ENCODE assay signal across 8 cellular contexts in genomic region chr19:17405250-17406038, GRCh38. TPM values are rescaled to one million over a fixed set of nuclear protein-coding genes. Genes with fewer than 3 reads are reported as not detected.
A peak's percentile ranks its signal among the peaks of the same experiment; 100 is the strongest.
DNase-seq lines count a peak whose midpoint lies in the region; ATAC-seq and TF ChIP-seq lines count a peak whose summit lies in the region.

TSS of gene BST2 (minus strand) at chr19:17405630. CDS start at chr19:17405575, 55 bp downstream.

- no peaks in the 10 kb centered on the region for H4K20me1 ChIP-seq in PC-9 (ENCODE audit: insufficient read depth)

- peak; percentile 57 for DNase-seq in activated CD4-positive, alpha-beta T cell treated with anti-CD3 and anti-CD28 coated beads for 1 hour
- no peak for DNase-seq in activated CD4-positive, alpha-beta T cell treated with anti-CD3 and anti-CD28 coated beads, Interleukin-2, amount 50 U/mL, for 1 hour
- DNase-seq in PC-9 = peak; percentile 25 to 73
- peak; percentile 47 to 72 for DNase-seq in activated naive CD4-positive, alpha-beta T cell treated with anti-CD3 and anti-CD28 coated beads, Interleukin-2, amount 50 U/mL, for 72 hours (ENCODE audit: low spot score in 2 of 2)
- DNase-seq in left ventricle myocardium inferior = peak; percentile 46
- peak; percentile 86 for DNase-seq in pulmonary artery endothelial cell (ENCODE audit: low read depth, low spot score)
- DNase-seq in NCI-H2227 treated with DMSO at 0.1 percent for 48 hours (lab: John Stamatoyannopoulos, UW) = no peak

- no TSS peak for BruUV-seq in PC-9 (replicated peaks; lab: Mats Ljungman, UMichigan)

- no peak within 1 kb of the TSS for H3K4me3 ChIP-seq in PC-9
- H3K4me3 ChIP-seq in left ventricle myocardium inferior = peak within 1 kb of the TSS; percentile 71

- no peak within 1 kb of the TSS for H3K27ac ChIP-seq in PC-9
- peak within 1 kb of the TSS; percentile 89 for H3K27ac ChIP-seq in left ventricle myocardium inferior (replicated peaks)

- POLR2A ChIA-PET in PC-9 (lab: Charles Lee; ENCODE audit: unreplicated experiment) = no interaction called here

- H3K36me3 ChIP-seq in PC-9 (ENCODE audit: low read depth) (no peaks in the 10 kb centered on the region), left ventricle myocardium inferior (no peaks in the 10 kb centered on the region)

- H3K27ac Mint-ChIP-seq in activated naive CD4-positive, alpha-beta T cell treated with anti-CD3 and anti-CD28 coated beads, Interleukin-2, amount 50 U/mL, for 72 hours = peak within 1 kb of the TSS; percentile 97

- no peaks in the 10 kb centered on the region for H3K79me2 ChIP-seq in PC-9 (ENCODE audit: low read depth)

- H3K9me3 ChIP-seq in PC-9 (ENCODE audit: insufficient read depth, low read depth) (no peaks in the 10 kb centered on the region), left ventricle myocardium inferior (replicated peaks) (no peaks in the 10 kb centered on the region)

- CTCF ChIA-PET in PC-9 (lab: Charles Lee) = no interaction called here

- H3F3A ChIP-seq in PC-9 (ENCODE audit: insufficient read depth, low read depth) = peaks cover 5% of the 10 kb centered on the region; the same call in 1 of the 2 replicates

- H3K36me3 Mint-ChIP-seq in activated naive CD4-positive, alpha-beta T cell treated with anti-CD3 and anti-CD28 coated beads, Interleukin-2, amount 50 U/mL, for 72 hours = peaks cover 16 to 36% of the 10 kb centered on the region in 2 donors

- intact Hi-C loops in PC-9 (cut with micrococcal nuclease; ENCODE audit: unreplicated experiment) (no loop called here), left ventricle myocardium inferior (cut with micrococcal nuclease) (no loop called here)

- H3K4me2 ChIP-seq in PC-9 = no peak within 1 kb of the TSS

- peak; percentile 81 for ATAC-seq in HG02981 (IDR thresholded peaks at IDR 0.05; ENCODE audit: unreplicated experiment)
- ATAC-seq in activated naive CD4-positive, alpha-beta T cell treated with anti-CD3 and anti-CD28 coated beads, Interleukin-2, amount 50 U/mL, for 72 hours = peak; percentile 75 to 81

- H3K9me3 Mint-ChIP-seq in activated naive CD4-positive, alpha-beta T cell treated with anti-CD3 and anti-CD28 coated beads, Interleukin-2, amount 50 U/mL, for 72 hours = no peaks in the 10 kb centered on the region

- H3K4me1 ChIP-seq in PC-9 (replicated peaks; ENCODE audit: insufficient read depth) (no peaks in the 10 kb centered on the region; the same call in none of the 2 replicates), left ventricle myocardium inferior (peaks cover 28% of the 10 kb centered on the region)

- H3K27me3 ChIP-seq in PC-9 (ENCODE audit: insufficient read depth, low read depth) (no peaks in the 10 kb centered on the region), left ventricle myocardium inferior (ENCODE audit: low read depth) (peaks cover 25% of the 10 kb centered on the region)

- no peak within 1 kb of the TSS for H2AFZ ChIP-seq in PC-9

- H3K9me2 ChIP-seq in PC-9 (ENCODE audit: insufficient read depth) = no peaks in the 10 kb centered on the region

- TF ChIP-seq CTCF in PC-9 (conservative IDR thresholded peaks at IDR 0.05) (no peak), left ventricle myocardium inferior (IDR thresholded peaks at IDR 0.05; ENCODE audit: borderline replicate concordance) (no peak)

RNA-seq across cellular contexts. Expression of gene BST2, which starts in this region (rescaled TPM):
- total RNA-seq in PC-9 (2021) (2.7 and 3.3 TPM in 2 replicates), left ventricle myocardium inferior (42.2 TPM), pulmonary artery endothelial cell (161 and 210 TPM in 2 replicates)
- total RNA-seq in activated naive CD4-positive, alpha-beta T cell treated with anti-CD3 and anti-CD28 coated beads, Interleukin-2, amount 50 U/mL, for 72 hours = 100 to 1,000 TPM in 1 of 2 donors, 10 to 100 TPM in 1; 77.4 to 126 TPM

Comparison
In these comparisons a context has a peak if more than half of its experiments do, and no peak if none do; other contexts are left out.
1. DNase-seq: peak in activated CD4-positive, alpha-beta T cell treated with anti-CD3 and anti-CD28 coated beads for 1 hour (single experiment), PC-9 (2 of 2), activated naive CD4-positive, alpha-beta T cell treated with anti-CD3 and anti-CD28 coated beads, Interleukin-2, amount 50 U/mL, for 72 hours (2 of 2), left ventricle myocardium inferior (single experiment) and pulmonary artery endothelial cell (single experiment); none in activated CD4-positive, alpha-beta T cell treated with anti-CD3 and anti-CD28 coated beads, Interleukin-2, amount 50 U/mL, for 1 hour (single experiment) and NCI-H2227 treated with DMSO at 0.1 percent for 48 hours (single experiment).